Comparison of ENCODE assay signal across 11 cellular contexts in the genomic region with DNA sequence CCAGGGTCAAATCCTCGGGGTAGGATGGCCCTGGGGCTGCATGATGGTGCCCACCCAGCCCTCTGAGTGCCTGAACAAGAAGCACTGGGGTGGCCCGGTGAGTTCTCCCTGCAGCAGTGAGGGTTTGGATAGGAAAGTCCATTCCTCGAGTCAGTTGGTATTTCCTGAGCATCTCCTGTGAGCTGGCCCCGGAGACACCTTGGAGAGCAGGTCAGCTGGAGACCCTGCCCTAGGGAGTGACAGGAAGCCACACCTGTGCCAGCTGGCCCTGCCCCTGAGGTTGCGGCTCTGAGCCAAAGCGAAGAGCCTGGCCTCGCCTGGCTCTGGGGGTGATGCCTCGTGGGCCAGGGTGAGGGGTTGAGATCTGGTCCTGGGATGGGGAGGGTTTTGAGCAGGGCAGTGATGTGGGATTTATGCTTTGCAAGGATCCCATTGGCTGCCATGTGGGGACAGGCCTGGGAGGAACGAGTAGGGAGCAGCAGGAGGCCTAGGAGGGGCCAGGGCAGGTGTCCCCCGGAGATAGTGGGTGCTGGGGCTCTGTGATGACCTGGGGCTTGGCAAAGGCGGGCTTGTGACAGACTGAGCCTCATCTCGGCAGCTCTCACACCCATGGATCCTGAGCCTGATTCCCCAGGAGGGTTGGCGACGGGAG. TPM values are rescaled to one million over a fixed set of nuclear protein-coding genes. Genes with fewer than 3 reads are reported as not detected.
DNase-seq lines count a peak whose midpoint lies in the region; ATAC-seq, FAIRE-seq and TF ChIP-seq lines count a peak whose summit lies in the region.
"Had no signal": no experiment of that assay in that cellular context is flagged by ENCODE, and none has a peak within 500 bp of the region (broad histone marks: within the 10 kb centered on the region; RNA-seq: fewer than 3 reads in every experiment).

No MANE protein-coding gene starts in this region.

- ATAC-seq in GM21619 (IDR thresholded peaks at IDR 0.05; ENCODE audit: unreplicated experiment) (no peak), GM18867 (IDR thresholded peaks at IDR 0.05; ENCODE audit: unreplicated experiment) (no peak)

- no peak overlapping the region for H3K9ac ChIP-seq in endodermal cell (ENCODE audit: extremely low read depth, low read length, poor library complexity, severe bottlenecking)

- H3K9me3 Mint-ChIP-seq in endodermal cell: no peaks in the 10 kb centered on the region
- H3K9me3 Mint-ChIP-seq in mesothelial cell of epicardium: no peaks in the 10 kb centered on the region

- H3K36me3 ChIP-seq in endodermal cell (ENCODE audit: control insufficient read depth, insufficient read depth, low read length) (no peaks in the 10 kb centered on the region), small intestine (ENCODE audit: control insufficient read depth in 2 of 2, insufficient read depth in 2 of 2, low read length in 2 of 2) (no peaks in the 10 kb centered on the region)
- H3K36me3 ChIP-seq: adrenal gland, HAP-1 had no signal

- CTCF ChIA-PET in RWPE1 (lab: Yijun Ruan, JAX): interaction anchor here (0.6 to 0.7 kb wide), 2 partner anchors 340 to 1559 kb away, joined by 3 to 4 read pairs; no protein-coding TSS in a partner anchor

- H3K9me3 ChIP-seq in endodermal cell (ENCODE audit: control insufficient read depth, low read length) (no peaks in the 10 kb centered on the region), small intestine (ENCODE audit: control insufficient read depth, low read depth) (no peaks in the 10 kb centered on the region)
- H3K9me3 ChIP-seq: adrenal gland, HAP-1 had no signal

- TF ChIP-seq CTCF in GM12875 (IDR thresholded peaks at IDR 0.05; ENCODE audit: borderline replicate concordance, insufficient read depth, low read depth, low read length): no peak
- TF ChIP-seq CTCF in RWPE1 (conservative IDR thresholded peaks at IDR 0.05; ENCODE audit: low read depth): no peak
- TF ChIP-seq CTCF in endodermal cell (conservative IDR thresholded peaks at IDR 0.05): no peak
- TF ChIP-seq CTCF in mesothelial cell of epicardium (IDR thresholded peaks at IDR 0.05; ENCODE audit: unreplicated experiment): no peak

- H3K36me3 Mint-ChIP-seq in endodermal cell (ENCODE audit: low read depth): no peaks in the 10 kb centered on the region
- H3K36me3 Mint-ChIP-seq in mesothelial cell of epicardium: no peaks in the 10 kb centered on the region

- H3K27ac ChIP-seq in RWPE1 (peak overlapping the region; percentile 90), endodermal cell (ENCODE audit: low read depth, low read length) (no peak overlapping the region), small intestine (ENCODE audit: low read depth in 1 of 2, low read length in 1 of 2) (no peak overlapping the region)

- no peaks in the 10 kb centered on the region for H3K27me3 ChIP-seq in endodermal cell (ENCODE audit: control insufficient read depth, insufficient read depth, low read length, poor library complexity, severe bottlenecking)
- no peaks in the 10 kb centered on the region for H3K27me3 ChIP-seq in small intestine (ENCODE audit: control insufficient read depth in 2 of 2, insufficient read depth in 2 of 2, low read length in 2 of 2)
- H3K27me3 ChIP-seq: adrenal gland had no signal

- H3K27ac Mint-ChIP-seq in endodermal cell (no peak overlapping the region), mesothelial cell of epicardium (no peak overlapping the region)

- H3K27me3 Mint-ChIP-seq in endodermal cell (ENCODE audit: insufficient read depth) (peaks cover 6% of the 10 kb centered on the region), mesothelial cell of epicardium (ENCODE audit: low read depth) (no peaks in the 10 kb centered on the region)

- POLR2A ChIA-PET in RWPE1 (lab: Yijun Ruan, JAX; ENCODE audit: low non-redundant PET): no interaction called here

- H3K4me1 Mint-ChIP-seq in endodermal cell (peaks cover 13% of the 10 kb centered on the region), mesothelial cell of epicardium (peaks cover 8% of the 10 kb centered on the region)

- DNase-seq in RWPE1 (ENCODE audit: low spot score): no peak
- DNase-seq in endodermal cell: peak; percentile 49
- DNase-seq in small intestine: peak; percentile 36
- DNase-seq in mesothelial cell of epicardium (ENCODE audit: low spot score in 2 of 2, unreplicated experiment in 2 of 2): no peak
- DNase-seq: adrenal gland; NK-92 treated with Interleukin-12 subunit alpha and Interleukin-12 subunit beta, amount 100 ng/mL, for 24 hours had no signal

- H3K4me3 ChIP-seq in GM12875 (ENCODE audit: low read depth, low read length): peak overlapping the region; percentile 41
- H3K4me3 ChIP-seq in endodermal cell (ENCODE audit: low read length): no peak overlapping the region
- no peak overlapping the region for H3K4me3 ChIP-seq in small intestine (ENCODE audit: low read depth in 1 of 2, low read length in 2 of 2)
- H3K4me3 ChIP-seq: HAP-1 had no signal

- H3K4me3 Mint-ChIP-seq in endodermal cell: no peak overlapping the region
- no peak overlapping the region for H3K4me3 Mint-ChIP-seq in mesothelial cell of epicardium

- WGBS in endodermal cell (ENCODE audit: insufficient coverage in 1 of 2, insufficient read length in 1 of 2), 2 experiments: 76 to 88% methylated on average over 6 to 14 of the region's 14 CpGs
- 50 to 67% (median 52%) methylated on average over 14 of the region's 14 CpGs for WGBS in small intestine, 3 donors

- no peak for FAIRE-seq in small intestine (lab: Jason Lieb, UNC)
- FAIRE-seq: TTC549 had no signal

- H3K4me1 ChIP-seq in endodermal cell (ENCODE audit: control insufficient read depth, insufficient read depth, low read length) (peaks cover 8% of the 10 kb centered on the region), small intestine (ENCODE audit: control insufficient read depth in 2 of 2, insufficient read depth in 1 of 2, low read depth in 1 of 2, low read length in 1 of 2) (peaks cover 0 to 9% of the 10 kb centered on the region in 2 donors)

RNA-seq across cellular contexts. Expression of a gene that starts 16.0 kb away (rescaled TPM):
- total RNA-seq in endodermal cell (10 to 100 TPM; 26.6 to 29.7 TPM), mesothelial cell of epicardium (29.5 to 31.9 TPM (median 29.5 TPM) in 3 replicates)
- polyA plus RNA-seq in endodermal cell (2013, experiment 1 of 2): 20.4 TPM
- 17.5 TPM for polyA plus RNA-seq in endodermal cell (2013, experiment 2 of 2)
- 1 to 10 TPM; 5.8 to 7.3 (median 6.2) TPM for polyA plus RNA-seq in small intestine

Comparison
In these comparisons a context has a peak if more than half of its experiments do, and no peak if none do; other contexts are left out.
1. DNase-seq: peak in endodermal cell (single experiment) and small intestine (single experiment); none in RWPE1 (single experiment) and mesothelial cell of epicardium (0 of 2).